Comparison of ENCODE assay signal across 1 cellular context in the genomic region with DNA sequence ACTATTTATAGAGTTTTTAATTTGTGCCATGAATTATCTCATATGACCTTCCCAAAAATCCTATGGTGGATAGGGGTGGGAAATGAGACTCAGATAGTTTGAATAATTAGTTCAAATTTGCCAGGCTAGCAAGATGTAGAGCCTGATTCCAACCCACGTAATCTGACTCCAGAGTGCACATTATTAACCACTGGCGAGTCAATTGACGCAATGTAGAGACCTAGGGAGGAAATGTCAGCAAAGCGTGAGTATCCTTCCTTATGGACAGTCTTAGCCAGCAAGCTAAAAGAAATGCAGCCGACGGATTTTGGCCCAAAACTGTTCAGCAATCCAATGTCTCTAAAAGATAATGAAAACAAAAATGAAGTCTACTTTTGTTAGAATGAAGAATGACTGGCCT.
TF ChIP-seq lines count a peak whose summit lies in the region.

No MANE protein-coding gene starts in this region.

TF ChIP-seq in IMR-90, 13 proteins besides CTCF, POLR2A, EP300 and RAD21 (continued from another document):
- TF ChIP-seq FOS (IDR thresholded peaks at IDR 0.05; ENCODE audit: low read depth, low read length), result no peak
- TF ChIP-seq SMC3 (IDR thresholded peaks at IDR 0.05; ENCODE audit: low read depth, low read length), result no peak
- TF ChIP-seq CEBPB (IDR thresholded peaks at IDR 0.05; ENCODE audit: low read depth, low read length), result no peak
TF ChIP-seq in IMR-90: peak in this region for 0.
